ENCODE assay signal across 1 cellular context in genomic region chr20:35619196-35620095, GRCh38.
TF ChIP-seq lines count a peak whose summit lies in the region.

No MANE protein-coding gene starts in this region.

TF ChIP-seq in HepG2, 621 proteins besides CTCF, POLR2A, EP300 and RAD21 (continued from another document and continues in another):
- peak; percentile 86; the same call in 1 of the 2 replicates for TF ChIP-seq ZNF142 (CRISPR knock-in tag; IDR thresholded peaks at IDR 0.05)
- TF ChIP-seq ZNF543 (CRISPR knock-in tag; IDR thresholded peaks at IDR 0.05), result peak; percentile 84; the same call in 1 of the 2 replicates
- peak; percentile 38; the same call in 1 of the 2 replicates for TF ChIP-seq MZF1 (CRISPR knock-in tag; IDR thresholded peaks at IDR 0.05; ENCODE audit: borderline replicate concordance)
- TF ChIP-seq RARA (CRISPR knock-in tag; IDR thresholded peaks at IDR 0.05), result peak; percentile 60
- peak; percentile 98 for TF ChIP-seq CCDC6 (CRISPR knock-in tag; IDR thresholded peaks at IDR 0.05)
- TF ChIP-seq ZNF414 (CRISPR knock-in tag; IDR thresholded peaks at IDR 0.05), result peak; percentile 100
- TF ChIP-seq SMAD3 (CRISPR knock-in tag; IDR thresholded peaks at IDR 0.05), result peak; percentile 90
- no peak for TF ChIP-seq GPBP1L1 (CRISPR knock-in tag; IDR thresholded peaks at IDR 0.05)
- TF ChIP-seq ZNF230 (CRISPR knock-in tag; IDR thresholded peaks at IDR 0.05), result peak; percentile 94; the same call in 1 of the 2 replicates
- peak; percentile 98 for TF ChIP-seq NKX3-1 (CRISPR knock-in tag; IDR thresholded peaks at IDR 0.05)
- TF ChIP-seq REXO4 (CRISPR knock-in tag; IDR thresholded peaks at IDR 0.05; ENCODE audit: borderline replicate concordance), result 0 out of 2 replicates have a peak, but pooled peaks have one; percentile 15
- TF ChIP-seq JDP2 (CRISPR knock-in tag; IDR thresholded peaks at IDR 0.05; ENCODE audit: borderline replicate concordance), result 0 out of 2 replicates have a peak, but pooled peaks have one; percentile 10
- TF ChIP-seq ZNF709 (CRISPR knock-in tag; IDR thresholded peaks at IDR 0.05), result peak; percentile 99
- 0 out of 2 replicates have a peak, but pooled peaks have one; percentile 15 for TF ChIP-seq ZNF549 (CRISPR knock-in tag; IDR thresholded peaks at IDR 0.05)
- TF ChIP-seq ZNF644 (CRISPR knock-in tag; IDR thresholded peaks at IDR 0.05; ENCODE audit: low read depth), result peak; percentile 65; the same call in 1 of the 2 replicates
- TF ChIP-seq KMT2A (CRISPR knock-in tag; IDR thresholded peaks at IDR 0.05), result peak; percentile 87
- TF ChIP-seq PHB2 (IDR thresholded peaks at IDR 0.05; ENCODE audit: partially characterized antibody), result no peak
- peak; percentile 91 for TF ChIP-seq ZNF746 (CRISPR knock-in tag; IDR thresholded peaks at IDR 0.05)
- TF ChIP-seq GRHL1 (CRISPR knock-in tag; conservative IDR thresholded peaks at IDR 0.05), result no peak
- peak; percentile 92; the same call in 1 of the 2 replicates for TF ChIP-seq SP140L (CRISPR knock-in tag; IDR thresholded peaks at IDR 0.05; ENCODE audit: borderline replicate concordance)
- TF ChIP-seq ZNF784 (CRISPR knock-in tag; IDR thresholded peaks at IDR 0.05; ENCODE audit: borderline replicate concordance), result peak; percentile 92; the same call in 1 of the 2 replicates
- TF ChIP-seq ZNF572 (CRISPR knock-in tag; IDR thresholded peaks at IDR 0.05), result no peak
- peak; percentile 98 for TF ChIP-seq MYC (CRISPR knock-in tag; IDR thresholded peaks at IDR 0.05; ENCODE audit: borderline replicate concordance)
- TF ChIP-seq ZNF282 (IDR thresholded peaks at IDR 0.05; ENCODE audit: partially characterized antibody), result no peak
- TF ChIP-seq NPAS2 (CRISPR knock-in tag; IDR thresholded peaks at IDR 0.05; ENCODE audit: borderline replicate concordance), result no peak
- TF ChIP-seq ZNF597 (CRISPR knock-in tag; IDR thresholded peaks at IDR 0.05), result no peak
- peak; percentile 81; the same call in 1 of the 2 replicates for TF ChIP-seq ZNF343 (CRISPR knock-in tag; IDR thresholded peaks at IDR 0.05)
- TF ChIP-seq KDM4B (CRISPR knock-in tag; IDR thresholded peaks at IDR 0.05), result no peak
- TF ChIP-seq PTBP1 (IDR thresholded peaks at IDR 0.05; ENCODE audit: low read depth, low read length, poor library complexity, severe bottlenecking), result peak; percentile 34
- no peak for TF ChIP-seq TCF12 (IDR thresholded peaks at IDR 0.05)
- TF ChIP-seq TCF12 (CRISPR knock-in tag; IDR thresholded peaks at IDR 0.05), result peak; percentile 95; the same call in 1 of the 2 replicates
- no peak for TF ChIP-seq HNRNPH1 (optimal IDR thresholded peaks at IDR 0.05; ENCODE audit: low read depth, low read length)
- peak; percentile 95; the same call in 1 of the 2 replicates for TF ChIP-seq ZNF558 (CRISPR knock-in tag; IDR thresholded peaks at IDR 0.05; ENCODE audit: borderline replicate concordance)
- peak; percentile 93 for TF ChIP-seq ZNF879 (CRISPR knock-in tag; IDR thresholded peaks at IDR 0.05)
- TF ChIP-seq ATF7-NPFF (CRISPR knock-in tag; IDR thresholded peaks at IDR 0.05; ENCODE audit: low read depth), result peak; percentile 96
- TF ChIP-seq ARID3A (IDR thresholded peaks at IDR 0.05; ENCODE audit: low read depth, low read length), result no peak
- TF ChIP-seq CBFB (CRISPR knock-in tag; IDR thresholded peaks at IDR 0.05), result peak; percentile 17; the same call in 1 of the 2 replicates
- peak; percentile 97 for TF ChIP-seq PHF21A (CRISPR knock-in tag; IDR thresholded peaks at IDR 0.05)
- peak; percentile 78 for TF ChIP-seq ASH2L (IDR thresholded peaks at IDR 0.05; ENCODE audit: insufficient read length, low read depth, low read length)
- peak; percentile 95 for TF ChIP-seq KLF15 (CRISPR knock-in tag; IDR thresholded peaks at IDR 0.05; ENCODE audit: borderline replicate concordance)
- 0 out of 2 replicates have a peak, but pooled peaks have one; percentile 47 for TF ChIP-seq KAT7 (CRISPR knock-in tag; IDR thresholded peaks at IDR 0.05; ENCODE audit: borderline replicate concordance)
- TF ChIP-seq ZNF17 (CRISPR knock-in tag; IDR thresholded peaks at IDR 0.05), result no peak
- peak; percentile 76; the same call in 1 of the 2 replicates for TF ChIP-seq SIN3A (IDR thresholded peaks at IDR 0.05; ENCODE audit: borderline replicate concordance, low read depth, low read length)
- peak; percentile 94 for TF ChIP-seq HDAC1 (CRISPR knock-in tag; IDR thresholded peaks at IDR 0.05)
- peak; percentile 98 for TF ChIP-seq BORCS8-MEF2B (CRISPR knock-in tag; IDR thresholded peaks at IDR 0.05)
- TF ChIP-seq TSC22D2 (CRISPR knock-in tag; IDR thresholded peaks at IDR 0.05; ENCODE audit: borderline replicate concordance), result 0 out of 2 replicates have a peak, but pooled peaks have one; percentile 84
- TF ChIP-seq HOXD1 (CRISPR knock-in tag; IDR thresholded peaks at IDR 0.05), result peak; percentile 76; the same call in 1 of the 2 replicates
- TF ChIP-seq ZNF768 (CRISPR knock-in tag; IDR thresholded peaks at IDR 0.05), result peak; percentile 86
- TF ChIP-seq EZH2 (conservative IDR thresholded peaks at IDR 0.05; ENCODE audit: low read depth, low read length), result no peak
- TF ChIP-seq ZNF296 (CRISPR knock-in tag; conservative IDR thresholded peaks at IDR 0.05), result peak; percentile 96; the same call in 1 of the 2 replicates
- TF ChIP-seq ZNF431 (CRISPR knock-in tag; IDR thresholded peaks at IDR 0.05; ENCODE audit: borderline replicate concordance, low read depth), result peak; percentile 98
- TF ChIP-seq KLF6 (CRISPR knock-in tag; IDR thresholded peaks at IDR 0.05), result no peak; the same call in 1 of the 2 replicates
- TF ChIP-seq GZF1 (CRISPR knock-in tag; IDR thresholded peaks at IDR 0.05), result peak; percentile 86; the same call in 1 of the 2 replicates
- peak; percentile 79; the same call in 1 of the 2 replicates for TF ChIP-seq FOXJ3 (CRISPR knock-in tag; IDR thresholded peaks at IDR 0.05; ENCODE audit: borderline replicate concordance)
- TF ChIP-seq ZNF136 (CRISPR knock-in tag; IDR thresholded peaks at IDR 0.05; ENCODE audit: low read depth), result peak; percentile 80; the same call in 1 of the 2 replicates
- TF ChIP-seq CHD2 (IDR thresholded peaks at IDR 0.05; ENCODE audit: low read depth, low read length), result 0 out of 2 replicates have a peak, but pooled peaks have one; percentile 25
- TF ChIP-seq NCOA2 (CRISPR knock-in tag; IDR thresholded peaks at IDR 0.05), result peak; percentile 64; the same call in 1 of the 2 replicates
- TF ChIP-seq ZNF24 (IDR thresholded peaks at IDR 0.05), result no peak
- TF ChIP-seq RBFOX2 (IDR thresholded peaks at IDR 0.05; ENCODE audit: low read depth, low read length), result peak; percentile 77
- 0 out of 2 replicates have a peak, but pooled peaks have one; percentile 83 for TF ChIP-seq TP53 (CRISPR knock-in tag; conservative IDR thresholded peaks at IDR 0.05)
- TF ChIP-seq CHD4 (IDR thresholded peaks at IDR 0.05; ENCODE audit: borderline replicate concordance, low read length), result no peak
- peak; percentile 38; the same call in 1 of the 2 replicates for TF ChIP-seq GFI1 (CRISPR knock-in tag; IDR thresholded peaks at IDR 0.05; ENCODE audit: borderline replicate concordance)
